Comparison of ENCODE assay signal across 20 cellular contexts in the genomic region with DNA sequence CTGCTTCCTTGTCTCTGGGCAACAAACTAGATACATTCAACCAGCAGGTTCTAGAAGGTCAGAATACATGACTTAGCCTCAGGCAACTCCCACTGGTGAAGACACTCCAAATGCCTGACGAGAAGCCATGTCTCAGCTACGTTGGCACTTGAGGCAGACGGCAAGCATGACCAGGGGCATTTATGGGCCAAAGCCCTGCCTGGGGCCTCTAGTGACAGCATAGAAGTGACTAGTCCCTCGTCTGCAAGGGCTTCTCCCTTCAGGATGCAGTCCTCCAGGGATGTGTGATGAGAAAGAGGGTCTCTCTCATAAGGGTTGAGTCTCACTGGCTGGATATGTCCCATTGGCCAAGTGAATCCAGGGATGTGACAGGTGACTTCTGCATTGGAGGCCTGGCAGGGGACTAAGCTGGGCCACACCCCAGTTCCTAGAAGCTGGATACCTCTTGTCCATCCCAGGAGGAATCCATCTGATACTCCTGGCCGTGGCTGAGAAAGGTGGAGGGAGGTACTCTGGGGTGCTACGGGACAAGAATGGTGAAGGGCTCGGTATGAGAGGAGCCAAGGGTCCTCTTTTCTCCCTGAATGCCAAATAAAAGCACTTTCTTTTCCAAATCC.
DNase-seq lines count a peak whose midpoint lies in the region; ATAC-seq and TF ChIP-seq lines count a peak whose summit lies in the region.
"Had no signal": no experiment of that assay in that cellular context is flagged by ENCODE, and none has a peak within 500 bp of the region (broad histone marks: within the 10 kb centered on the region; RNA-seq: fewer than 3 reads in every experiment).

No MANE protein-coding gene starts in this region.

- ATAC-seq in activated CD4-positive, alpha-beta T cell treated with anti-CD3 and anti-CD28 coated beads for 36 hours = no peak
- ATAC-seq: CD8-positive, alpha-beta T cell had no signal

- no peaks in the 10 kb centered on the region for H3K27me3 Mint-ChIP-seq in osteocyte (ENCODE audit: unreplicated experiment)
- H3K27me3 Mint-ChIP-seq in activated CD4-positive, alpha-beta T cell treated with anti-CD3 and anti-CD28 coated beads for 36 hours = peaks cover 8% of the 10 kb centered on the region

- no peak overlapping the region for H3K4me3 Mint-ChIP-seq in osteocyte (ENCODE audit: unreplicated experiment)
- H3K4me3 Mint-ChIP-seq in activated CD4-positive, alpha-beta T cell treated with anti-CD3 and anti-CD28 coated beads for 36 hours = no peak overlapping the region
- H3K4me3 Mint-ChIP-seq: B cell; CD4-positive, CD25-positive, alpha-beta regulatory T cell; CD8-positive, alpha-beta T cell had no signal

- no peak overlapping the region for H3K27ac Mint-ChIP-seq in osteocyte (ENCODE audit: unreplicated experiment)
- H3K27ac Mint-ChIP-seq in activated CD4-positive, alpha-beta T cell treated with anti-CD3 and anti-CD28 coated beads for 36 hours = no peak overlapping the region
- H3K27ac Mint-ChIP-seq: B cell; CD4-positive, CD25-positive, alpha-beta regulatory T cell; CD8-positive, alpha-beta T cell had no signal

- H3K4me1 ChIP-seq in esophagus muscularis mucosa (no peaks in the 10 kb centered on the region), vagina (no peaks in the 10 kb centered on the region), prostate gland (replicated peaks) (no peaks in the 10 kb centered on the region)
- H3K4me1 ChIP-seq: Caco-2 had no signal

- CTCF ChIA-PET in activated CD4-positive, alpha-beta T cell treated with anti-CD3 and anti-CD28 coated beads for 36 hours (lab: Charles Lee) = interaction anchor here (0.6 kb wide), 1 partner anchor 12 kb away, joined by 3 read pairs; no protein-coding TSS in a partner anchor

- WGBS in esophagus muscularis mucosa = 92% methylated on average over 6 of the region's 7 CpGs
- 81% methylated on average over 7 of the region's 7 CpGs for WGBS in prostate gland

- no peak for TF ChIP-seq EP300 in esophagus muscularis mucosa (IDR thresholded peaks at IDR 0.05)

- H3K36me3 ChIP-seq in esophagus muscularis mucosa = no peaks in the 10 kb centered on the region
- no peaks in the 10 kb centered on the region for H3K36me3 ChIP-seq in vagina
- H3K36me3 ChIP-seq in prostate gland = no peaks in the 10 kb centered on the region
- H3K36me3 ChIP-seq: BLaER1 had no signal

- H3K9me3 Mint-ChIP-seq in osteocyte (ENCODE audit: unreplicated experiment) = no peaks in the 10 kb centered on the region
- H3K9me3 Mint-ChIP-seq in activated CD4-positive, alpha-beta T cell treated with anti-CD3 and anti-CD28 coated beads for 36 hours (ENCODE audit: low read depth) = no peaks in the 10 kb centered on the region
- H3K9me3 Mint-ChIP-seq: CD8-positive, alpha-beta T cell had no signal

- H3K4me3 ChIP-seq in esophagus muscularis mucosa (no peak overlapping the region), vagina (no peak overlapping the region), prostate gland (no peak overlapping the region)
- H3K4me3 ChIP-seq: BLaER1, GM23248 had no signal

- H3K36me3 Mint-ChIP-seq in osteocyte (ENCODE audit: unreplicated experiment) = no peaks in the 10 kb centered on the region
- H3K36me3 Mint-ChIP-seq in activated CD4-positive, alpha-beta T cell treated with anti-CD3 and anti-CD28 coated beads for 36 hours (ENCODE audit: low read depth) = no peaks in the 10 kb centered on the region
- H3K36me3 Mint-ChIP-seq: CD4-positive, CD25-positive, alpha-beta regulatory T cell; CD8-positive, alpha-beta T cell had no signal

- TF ChIP-seq CTCF in esophagus muscularis mucosa (IDR thresholded peaks at IDR 0.05) (no peak), osteocyte (IDR thresholded peaks at IDR 0.05) (no peak), vagina (IDR thresholded peaks at IDR 0.05) (no peak), prostate gland (IDR thresholded peaks at IDR 0.05) (no peak)

- H3K27ac ChIP-seq in esophagus muscularis mucosa (replicated peaks in 1 of 4) (no peak overlapping the region), vagina (no peak overlapping the region), prostate gland (no peak overlapping the region)
- H3K27ac ChIP-seq: 22Rv1, BLaER1, C4-2B, GM23248 had no signal

- H3K9me3 ChIP-seq in esophagus muscularis mucosa = no peaks in the 10 kb centered on the region
- no peaks in the 10 kb centered on the region for H3K9me3 ChIP-seq in vagina
- no peaks in the 10 kb centered on the region for H3K9me3 ChIP-seq in prostate gland
- H3K9me3 ChIP-seq: BLaER1, Caco-2 had no signal

- TF ChIP-seq POLR2A in esophagus muscularis mucosa (IDR thresholded peaks at IDR 0.05; ENCODE audit: low read depth) = no peak
- TF ChIP-seq POLR2A in vagina (IDR thresholded peaks at IDR 0.05) = no peak
- TF ChIP-seq POLR2A in prostate gland (IDR thresholded peaks at IDR 0.05) = no peak

- POLR2A ChIA-PET in activated CD4-positive, alpha-beta T cell treated with anti-CD3 and anti-CD28 coated beads for 36 hours (lab: Charles Lee) = no interaction called here

- H3K4me1 Mint-ChIP-seq in osteocyte (ENCODE audit: unreplicated experiment) = no peaks in the 10 kb centered on the region
- H3K4me1 Mint-ChIP-seq in activated CD4-positive, alpha-beta T cell treated with anti-CD3 and anti-CD28 coated beads for 36 hours = no peaks in the 10 kb centered on the region
- H3K4me1 Mint-ChIP-seq: B cell; CD4-positive, CD25-positive, alpha-beta regulatory T cell had no signal

- H3K27me3 ChIP-seq in esophagus muscularis mucosa = peaks cover 0 to 32% (median 0%) of the 10 kb centered on the region in 4 donors
- H3K27me3 ChIP-seq in vagina = no peaks in the 10 kb centered on the region
- H3K27me3 ChIP-seq in prostate gland (replicated peaks; ENCODE audit: insufficient read depth) = no peaks in the 10 kb centered on the region
- H3K27me3 ChIP-seq: BLaER1 had no signal

- peak; percentile 9 for DNase-seq in activated CD8-positive, alpha-beta memory T cell treated with anti-CD3 and anti-CD28 coated beads for 24 hours
- no peak for DNase-seq in activated CD8-positive, alpha-beta memory T cell treated with anti-CD3 and anti-CD28 coated beads, Interleukin-2, amount 50 U/mL, for 4 hours
- DNase-seq in esophagus muscularis mucosa (ENCODE audit: extremely low spot score) (peak; percentile 77), osteocyte (ENCODE audit: extremely low spot score, unreplicated experiment) (peak; percentile 54), vagina (ENCODE audit: extremely low spot score in 2 of 2) (peak; percentile 60 to 79), prostate gland (ENCODE audit: low spot score) (no peak)
- DNase-seq in activated effector memory CD4-positive, alpha-beta T cell treated with Interleukin-2 at 50 U/mL for 16 hours = no peak
- DNase-seq in activated CD4-positive, alpha-beta T cell treated with anti-CD3 and anti-CD28 coated beads for 36 hours = no peak
- DNase-seq: Caco-2; CD4-positive, CD25-positive, alpha-beta regulatory T cell; DMS153; DND-41; GM23248; H7; HCEC 1CT had no signal

- intact Hi-C loops in esophagus muscularis mucosa (cut with DNase I) = no loop called here
- intact Hi-C loops in vagina (cut with DNase I) = no loop called here
- intact Hi-C loops in activated CD4-positive, alpha-beta T cell treated with anti-CD3 and anti-CD28 coated beads for 36 hours (cut with DNase I, micrococcal nuclease) = no loop called here
- intact Hi-C loops in prostate gland (cut with DNase I) = no loop called here

Comparison
In these comparisons a context has a peak if more than half of its experiments do, and no peak if none do; other contexts are left out.
1. DNase-seq: peak in activated CD8-positive, alpha-beta memory T cell treated with anti-CD3 and anti-CD28 coated beads for 24 hours (single experiment), esophagus muscularis mucosa (single experiment), osteocyte (single experiment) and vagina (2 of 2); none in activated CD8-positive, alpha-beta memory T cell treated with anti-CD3 and anti-CD28 coated beads, Interleukin-2, amount 50 U/mL, for 4 hours (single experiment), activated effector memory CD4-positive, alpha-beta T cell treated with Interleukin-2 at 50 U/mL for 16 hours (single experiment), activated CD4-positive, alpha-beta T cell treated with anti-CD3 and anti-CD28 coated beads for 36 hours (single experiment) and prostate gland (single experiment).